In genomic region chr20:32685541-32686529, GRCh38 we compare ENCODE assay signal across 1 cellular context.
TF ChIP-seq lines count a peak whose summit lies in the region.

No MANE protein-coding gene starts in this region.

TF ChIP-seq in HepG2, 621 proteins besides CTCF, POLR2A, EP300 and RAD21 (continued from another document and continues in another):
- TF ChIP-seq BATF2 (CRISPR knock-in tag; IDR thresholded peaks at IDR 0.05), result no peak
- peak; percentile 91 for TF ChIP-seq ZNF12 (CRISPR knock-in tag; IDR thresholded peaks at IDR 0.05)
- TF ChIP-seq PRMT3 (CRISPR knock-in tag; IDR thresholded peaks at IDR 0.05; ENCODE audit: borderline replicate concordance, low read depth), result no peak
- TF ChIP-seq TBX2 (CRISPR knock-in tag; IDR thresholded peaks at IDR 0.05; ENCODE audit: borderline replicate concordance), result peak; percentile 98
- TF ChIP-seq ATF4 (CRISPR knock-in tag; IDR thresholded peaks at IDR 0.05), result peak in 1 of 2 experiments; percentile 73; a peak in 2 of 4 replicates
- TF ChIP-seq CENPBD1 (CRISPR knock-in tag; IDR thresholded peaks at IDR 0.05; ENCODE audit: borderline replicate concordance, low read depth), result 0 out of 2 replicates have a peak, but pooled peaks have one; percentile 89
- TF ChIP-seq SMYD3 (CRISPR knock-in tag; IDR thresholded peaks at IDR 0.05), result peak; percentile 99
- TF ChIP-seq FLYWCH1 (CRISPR knock-in tag; IDR thresholded peaks at IDR 0.05), result no peak
- TF ChIP-seq CEBPB (IDR thresholded peaks at IDR 0.05; ENCODE audit: borderline replicate concordance, low read depth, low read length), result peak; percentile 93
- TF ChIP-seq ZNF18 (CRISPR knock-in tag; IDR thresholded peaks at IDR 0.05; ENCODE audit: insufficient replicate concordance), result no peak
- TF ChIP-seq ZNF318 (CRISPR knock-in tag; IDR thresholded peaks at IDR 0.05), result peak; percentile 91
- no peak; the same call in 1 of the 2 replicates for TF ChIP-seq ZNF564 (CRISPR knock-in tag; IDR thresholded peaks at IDR 0.05)
- TF ChIP-seq MATR3 (CRISPR knock-in tag; IDR thresholded peaks at IDR 0.05), result no peak
- TF ChIP-seq ZBTB39 (CRISPR knock-in tag; IDR thresholded peaks at IDR 0.05), result 0 out of 2 replicates have a peak, but pooled peaks have one; percentile 60
- TF ChIP-seq ELF4 (CRISPR knock-in tag; IDR thresholded peaks at IDR 0.05; ENCODE audit: borderline replicate concordance), result no peak
- no peak for TF ChIP-seq NFE2L2 (IDR thresholded peaks at IDR 0.05; ENCODE audit: low read length)
- peak; percentile 93 for TF ChIP-seq RXRA (CRISPR knock-in tag; IDR thresholded peaks at IDR 0.05)
- TF ChIP-seq NCOA5 (CRISPR knock-in tag; IDR thresholded peaks at IDR 0.05), result no peak
- TF ChIP-seq ZNF678 (CRISPR knock-in tag; IDR thresholded peaks at IDR 0.05), result 0 out of 2 replicates have a peak, but pooled peaks have one; percentile 68
- TF ChIP-seq ZFP36 (IDR thresholded peaks at IDR 0.05; ENCODE audit: borderline replicate concordance, low read depth, low read length, partially characterized antibody), result peak; percentile 52
- peak; percentile 94 for TF ChIP-seq RERE (CRISPR knock-in tag; IDR thresholded peaks at IDR 0.05; ENCODE audit: low read depth)
- TF ChIP-seq NPAS2 (CRISPR knock-in tag; IDR thresholded peaks at IDR 0.05; ENCODE audit: borderline replicate concordance), result 0 out of 2 replicates have a peak, but pooled peaks have one; percentile 82
- TF ChIP-seq PHF20 (CRISPR knock-in tag; IDR thresholded peaks at IDR 0.05), result no peak
- TF ChIP-seq SMARCE1 (IDR thresholded peaks at IDR 0.05; ENCODE audit: borderline replicate concordance), result peak; percentile 36; the same call in 1 of the 2 replicates
- no peak for TF ChIP-seq REXO4 (CRISPR knock-in tag; IDR thresholded peaks at IDR 0.05; ENCODE audit: borderline replicate concordance)
- peak; percentile 95; the same call in 1 of the 2 replicates for TF ChIP-seq ZNF512B (CRISPR knock-in tag; IDR thresholded peaks at IDR 0.05; ENCODE audit: borderline replicate concordance)
- TF ChIP-seq RFXANK (CRISPR knock-in tag; IDR thresholded peaks at IDR 0.05), result peak; percentile 48; the same call in 1 of the 2 replicates
- TF ChIP-seq MBD4 (IDR thresholded peaks at IDR 0.05; ENCODE audit: borderline replicate concordance, low read length), result 0 out of 2 replicates have a peak, but pooled peaks have one; percentile 88
- peak; percentile 95 for TF ChIP-seq ZNF124 (CRISPR knock-in tag; IDR thresholded peaks at IDR 0.05)
- no peak for TF ChIP-seq HNRNPL (IDR thresholded peaks at IDR 0.05; ENCODE audit: low read depth, low read length)
- TF ChIP-seq ZNF850 (CRISPR knock-in tag; conservative IDR thresholded peaks at IDR 0.05), result 0 out of 2 replicates have a peak, but pooled peaks have one; percentile 29
- peak; percentile 94 for TF ChIP-seq ZNF335 (CRISPR knock-in tag; IDR thresholded peaks at IDR 0.05)
- no peak for TF ChIP-seq NBN (conservative IDR thresholded peaks at IDR 0.05)
- no peak for TF ChIP-seq ZNF7 (CRISPR knock-in tag; IDR thresholded peaks at IDR 0.05)
- TF ChIP-seq ZBTB7A (CRISPR knock-in tag; IDR thresholded peaks at IDR 0.05), result peak; percentile 93
- TF ChIP-seq ZNF205 (CRISPR knock-in tag; IDR thresholded peaks at IDR 0.05), result peak; percentile 96
- TF ChIP-seq ZNF557 (CRISPR knock-in tag; IDR thresholded peaks at IDR 0.05), result 0 out of 2 replicates have a peak, but pooled peaks have one; percentile 66
- no peak for TF ChIP-seq ZNF10 (CRISPR knock-in tag; IDR thresholded peaks at IDR 0.05; ENCODE audit: borderline replicate concordance, low read depth)
